Comparison of ENCODE assay signal across 2 cellular contexts in genomic region chr15:77417642-77418041, GRCh38.
TF ChIP-seq lines count a peak whose summit lies in the region.

No MANE protein-coding gene starts in this region.

TF ChIP-seq in SK-N-SH, 30 proteins besides CTCF, POLR2A, EP300 and RAD21 (continued from another document):
- TF ChIP-seq, protein P1, sequence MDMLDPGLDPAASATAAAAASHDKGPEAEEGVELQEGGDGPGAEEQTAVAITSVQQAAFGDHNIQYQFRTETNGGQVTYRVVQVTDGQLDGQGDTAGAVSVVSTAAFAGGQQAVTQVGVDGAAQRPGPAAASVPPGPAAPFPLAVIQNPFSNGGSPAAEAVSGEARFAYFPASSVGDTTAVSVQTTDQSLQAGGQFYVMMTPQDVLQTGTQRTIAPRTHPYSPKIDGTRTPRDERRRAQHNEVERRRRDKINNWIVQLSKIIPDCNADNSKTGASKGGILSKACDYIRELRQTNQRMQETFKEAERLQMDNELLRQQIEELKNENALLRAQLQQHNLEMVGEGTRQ (IDR thresholded peaks at IDR 0.05; ENCODE audit: borderline replicate concordance, low read depth, low read length): no peak
- TF ChIP-seq EZH2phosphoT487 (IDR thresholded peaks at IDR 0.05; ENCODE audit: borderline replicate concordance, low read depth) (no peak), YY1 (IDR thresholded peaks at IDR 0.05; ENCODE audit: low read depth) (no peak)
- TF ChIP-seq, protein P2, sequence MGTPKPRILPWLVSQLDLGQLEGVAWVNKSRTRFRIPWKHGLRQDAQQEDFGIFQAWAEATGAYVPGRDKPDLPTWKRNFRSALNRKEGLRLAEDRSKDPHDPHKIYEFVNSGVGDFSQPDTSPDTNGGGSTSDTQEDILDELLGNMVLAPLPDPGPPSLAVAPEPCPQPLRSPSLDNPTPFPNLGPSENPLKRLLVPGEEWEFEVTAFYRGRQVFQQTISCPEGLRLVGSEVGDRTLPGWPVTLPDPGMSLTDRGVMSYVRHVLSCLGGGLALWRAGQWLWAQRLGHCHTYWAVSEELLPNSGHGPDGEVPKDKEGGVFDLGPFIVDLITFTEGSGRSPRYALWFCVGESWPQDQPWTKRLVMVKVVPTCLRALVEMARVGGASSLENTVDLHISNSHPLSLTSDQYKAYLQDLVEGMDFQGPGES (IDR thresholded peaks at IDR 0.05; ENCODE audit: low read depth, low read length): no peak

TF ChIP-seq in SK-N-SH treated with all-trans-retinoic acid at 6 μM for 48 hours, 23 proteins besides CTCF, POLR2A, EP300 and RAD21 (continued from another document):
- TF ChIP-seq POU6F1 (CRISPR knock-in tag; IDR thresholded peaks at IDR 0.05; ENCODE audit: borderline replicate concordance, low read depth): no peak
- TF ChIP-seq ZC3H10 (CRISPR knock-in tag; IDR thresholded peaks at IDR 0.05): no peak
- TF ChIP-seq PPARA (CRISPR knock-in tag; IDR thresholded peaks at IDR 0.05; ENCODE audit: borderline replicate concordance): no peak
- TF ChIP-seq ESRRG (CRISPR knock-in tag; IDR thresholded peaks at IDR 0.05): no peak
- TF ChIP-seq TOX (CRISPR knock-in tag; IDR thresholded peaks at IDR 0.05; ENCODE audit: borderline replicate concordance): no peak
